In genomic region chr1:41496080-41497055, GRCh38 we compare ENCODE assay signal across 1 cellular context.
TF ChIP-seq lines count a peak whose summit lies in the region.

No MANE protein-coding gene starts in this region.

TF ChIP-seq in K562, 482 proteins besides CTCF, POLR2A, EP300 and RAD21 (continued from another document and continues in another):
- TF ChIP-seq THAP12 (CRISPR knock-in tag; IDR thresholded peaks at IDR 0.05) = 0 out of 2 replicates have a peak, but pooled peaks have one; percentile 25
- TF ChIP-seq KLF16 (IDR thresholded peaks at IDR 0.05) = no peak
- no peak for TF ChIP-seq ZNF146 (CRISPR knock-in tag; IDR thresholded peaks at IDR 0.05; ENCODE audit: unreplicated experiment)
- TF ChIP-seq MAFG (tag; conservative IDR thresholded peaks at IDR 0.05) = no peak
- TF ChIP-seq ZNF766 (CRISPR knock-in tag; conservative IDR thresholded peaks at IDR 0.05) = no peak
- peak; percentile 62 for TF ChIP-seq ZFP36 (IDR thresholded peaks at IDR 0.05; ENCODE audit: low read depth, low read length, partially characterized antibody)
- no peak for TF ChIP-seq ZNF408 (CRISPR knock-in tag; IDR thresholded peaks at IDR 0.05; ENCODE audit: low read depth)
- no peak for TF ChIP-seq POLR2H (tag; IDR thresholded peaks at IDR 0.05; ENCODE audit: low read depth)
- TF ChIP-seq CHAMP1 (IDR thresholded peaks at IDR 0.05) = no peak
- TF ChIP-seq CCNT2 (IDR thresholded peaks at IDR 0.05; ENCODE audit: borderline replicate concordance, extremely low read depth, insufficient read length, low read depth, low read length) = peak; percentile 94
- TF ChIP-seq ZNF589 (CRISPR knock-in tag; IDR thresholded peaks at IDR 0.05; ENCODE audit: low read depth) = no peak
- TF ChIP-seq IRF2 (CRISPR knock-in tag; IDR thresholded peaks at IDR 0.05) = no peak
- no peak for TF ChIP-seq ZNF609 (CRISPR knock-in tag; IDR thresholded peaks at IDR 0.05; ENCODE audit: borderline replicate concordance)
- TF ChIP-seq MGA (IDR thresholded peaks at IDR 0.05) = peak; percentile 91
- TF ChIP-seq ATF3 (IDR thresholded peaks at IDR 0.05) = peak; percentile 94
- TF ChIP-seq ATF3 (CRISPR knock-in tag; conservative IDR thresholded peaks at IDR 0.05) = peak; percentile 98
- TF ChIP-seq PPARD (CRISPR knock-in tag; IDR thresholded peaks at IDR 0.05) = no peak
- peak; percentile 34; the same call in 1 of the 2 replicates for TF ChIP-seq SIN3B (IDR thresholded peaks at IDR 0.05; ENCODE audit: low read depth)
- no peak for TF ChIP-seq MBD2 (IDR thresholded peaks at IDR 0.05; ENCODE audit: borderline replicate concordance, low read depth)
- TF ChIP-seq ZNF584 (CRISPR knock-in tag; IDR thresholded peaks at IDR 0.05; ENCODE audit: low read depth) = no peak
- 0 out of 2 replicates have a peak, but pooled peaks have one; percentile 36 for TF ChIP-seq ZBTB9 (CRISPR knock-in tag; IDR thresholded peaks at IDR 0.05)
- TF ChIP-seq PTRF (tag; IDR thresholded peaks at IDR 0.05) = no peak
- peak; percentile 77 for TF ChIP-seq RBFOX2 (IDR thresholded peaks at IDR 0.05; ENCODE audit: low read depth, low read length)
- TF ChIP-seq PYGO2 (tag; IDR thresholded peaks at IDR 0.05) = no peak
- TF ChIP-seq STAT5A (IDR thresholded peaks at IDR 0.05; ENCODE audit: borderline replicate concordance, low read length) = no peak
- no peak for TF ChIP-seq ZNF717 (CRISPR knock-in tag; IDR thresholded peaks at IDR 0.05)
- TF ChIP-seq ZNF12 (CRISPR knock-in tag; IDR thresholded peaks at IDR 0.05) = peak; percentile 46; the same call in 1 of the 2 replicates
- TF ChIP-seq USF2 (CRISPR knock-in tag; IDR thresholded peaks at IDR 0.05) = no peak
- TF ChIP-seq DLX4 (CRISPR knock-in tag; IDR thresholded peaks at IDR 0.05) = no peak
- no peak for TF ChIP-seq MYNN (IDR thresholded peaks at IDR 0.05)
- no peak for TF ChIP-seq MYNN (CRISPR knock-in tag; IDR thresholded peaks at IDR 0.05)
- TF ChIP-seq SAP30 (IDR thresholded peaks at IDR 0.05; ENCODE audit: borderline replicate concordance, insufficient read depth, low read depth, low read length, poor library complexity, severe bottlenecking) = no peak
- TF ChIP-seq SNRNP70 (optimal IDR thresholded peaks at IDR 0.05; ENCODE audit: low read depth, low read length) = no peak
- TF ChIP-seq MECOM (CRISPR knock-in tag; IDR thresholded peaks at IDR 0.05) = no peak
